In the genomic region with DNA sequence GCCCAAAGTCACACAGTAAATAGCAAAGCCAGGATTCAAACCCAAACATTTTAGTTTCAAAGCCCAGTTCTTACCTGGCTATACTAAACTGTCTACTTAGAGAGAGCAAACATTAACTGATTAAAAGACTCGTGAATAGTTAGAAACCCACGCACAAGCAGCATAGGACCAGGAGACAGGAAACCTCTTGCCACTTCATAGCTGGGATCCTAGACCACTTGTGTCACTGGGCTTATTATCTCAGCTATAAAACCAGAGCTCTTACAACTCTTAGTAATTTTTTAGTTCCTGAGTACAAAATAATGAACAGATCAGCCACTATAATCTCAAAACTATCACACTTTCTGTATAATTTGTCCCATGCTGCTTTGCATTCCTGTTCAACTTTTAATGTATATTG, we compare ENCODE assay signal across 1 cellular context.
TF ChIP-seq lines count a peak whose summit lies in the region.

No MANE protein-coding gene starts in this region.

TF ChIP-seq in HCT116, 20 proteins besides CTCF, POLR2A, EP300 and RAD21:
- TF ChIP-seq, protein P1, sequence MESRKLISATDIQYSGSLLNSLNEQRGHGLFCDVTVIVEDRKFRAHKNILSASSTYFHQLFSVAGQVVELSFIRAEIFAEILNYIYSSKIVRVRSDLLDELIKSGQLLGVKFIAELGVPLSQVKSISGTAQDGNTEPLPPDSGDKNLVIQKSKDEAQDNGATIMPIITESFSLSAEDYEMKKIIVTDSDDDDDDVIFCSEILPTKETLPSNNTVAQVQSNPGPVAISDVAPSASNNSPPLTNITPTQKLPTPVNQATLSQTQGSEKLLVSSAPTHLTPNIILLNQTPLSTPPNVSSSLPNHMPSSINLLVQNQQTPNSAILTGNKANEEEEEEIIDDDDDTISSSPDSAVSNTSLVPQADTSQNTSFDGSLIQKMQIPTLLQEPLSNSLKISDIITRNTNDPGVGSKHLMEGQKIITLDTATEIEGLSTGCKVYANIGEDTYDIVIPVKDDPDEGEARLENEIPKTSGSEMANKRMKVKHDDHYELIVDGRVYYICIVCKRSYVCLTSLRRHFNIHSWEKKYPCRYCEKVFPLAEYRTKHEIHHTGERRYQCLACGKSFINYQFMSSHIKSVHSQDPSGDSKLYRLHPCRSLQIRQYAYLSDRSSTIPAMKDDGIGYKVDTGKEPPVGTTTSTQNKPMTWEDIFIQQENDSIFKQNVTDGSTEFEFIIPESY (IDR thresholded peaks at IDR 0.05; ENCODE audit: extremely low read depth, insufficient replicate concordance, low read length): no peak
TF ChIP-seq in HCT116: peak in this region for 0.
